Comparison of ENCODE assay signal across 9 cellular contexts in genomic region chr1:1674806-1675205, GRCh38. TPM values are rescaled to one million over a fixed set of nuclear protein-coding genes. Genes with fewer than 3 reads are reported as not detected.
DNase-seq lines count a peak whose midpoint lies in the region; ATAC-seq and TF ChIP-seq lines count a peak whose summit lies in the region.
"Not testable (repeated sequence)": the region's sequence is repeated elsewhere in the genome, so short reads cannot be mapped to it uniquely, and the experiment has no call there.
"Had no signal": no experiment of that assay in that cellular context is flagged by ENCODE, and none has a peak within 500 bp of the region (broad histone marks: within the 10 kb centered on the region; RNA-seq: fewer than 3 reads in every experiment).

No MANE protein-coding gene starts in this region.

- not testable (repeated sequence) for TF ChIP-seq CTCF in lower lobe of right lung (IDR thresholded peaks at IDR 0.05); upper lobe of right lung (IDR thresholded peaks at IDR 0.05)

- not testable (repeated sequence) for H3K4me3 Mint-ChIP-seq in CD4-positive, CD25-positive, alpha-beta regulatory T cell; activated CD8-positive, alpha-beta memory T cell treated with anti-CD3 and anti-CD28 coated beads, Interleukin-2, amount 10 ng/mL, durations not matched to agents 7 days and 5 days; activated naive CD8-positive, alpha-beta T cell treated with anti-CD3 and anti-CD28 coated beads for 36 hours

- not testable (repeated sequence) for H3K9me3 Mint-ChIP-seq in CD4-positive, CD25-positive, alpha-beta regulatory T cell; activated CD8-positive, alpha-beta memory T cell treated with anti-CD3 and anti-CD28 coated beads, Interleukin-2, amount 10 ng/mL, durations not matched to agents 7 days and 5 days (ENCODE audit: low read depth); activated naive CD8-positive, alpha-beta T cell treated with anti-CD3 and anti-CD28 coated beads for 36 hours

- H3K27ac ChIP-seq in CD4-positive, CD25-positive, alpha-beta regulatory T cell (ENCODE audit: insufficient read depth, low read length, poor library complexity, severe bottlenecking); lower lobe of right lung; upper lobe of right lung: not testable (repeated sequence)

- ATAC-seq in CD4-positive, CD25-positive, alpha-beta regulatory T cell (ENCODE audit: low read depth in 2 of 2); activated CD8-positive, alpha-beta memory T cell treated with anti-CD3 and anti-CD28 coated beads, Interleukin-2, amount 10 ng/mL, durations not matched to agents 7 days and 5 days; left ventricle myocardium superior; lower lobe of right lung: not testable (repeated sequence)
- peak; percentile 18 for ATAC-seq in upper lobe of right lung

- CTCF ChIA-PET in activated CD8-positive, alpha-beta memory T cell treated with anti-CD3 and anti-CD28 coated beads, Interleukin-2, amount 10 ng/mL, durations not matched to agents 7 days and 5 days (lab: Charles Lee), result not testable (repeated sequence)

- not testable (repeated sequence) for H3K36me3 Mint-ChIP-seq in CD4-positive, CD25-positive, alpha-beta regulatory T cell; activated naive CD8-positive, alpha-beta T cell treated with anti-CD3 and anti-CD28 coated beads for 36 hours
- peaks cover 14% of the 10 kb centered on the region for H3K36me3 Mint-ChIP-seq in activated CD8-positive, alpha-beta memory T cell treated with anti-CD3 and anti-CD28 coated beads, Interleukin-2, amount 10 ng/mL, durations not matched to agents 7 days and 5 days

- H3K4me1 ChIP-seq in CD4-positive, CD25-positive, alpha-beta regulatory T cell (ENCODE audit: control insufficient read depth, insufficient read depth, low read length, poor library complexity, severe bottlenecking), result peaks cover 18% of the 10 kb centered on the region
- not testable (repeated sequence) for H3K4me1 ChIP-seq in lower lobe of right lung, upper lobe of right lung

- H3K9me3 ChIP-seq in CD4-positive, CD25-positive, alpha-beta regulatory T cell (ENCODE audit: control insufficient read depth in 2 of 2, low read length in 2 of 2); lower lobe of right lung; upper lobe of right lung: not testable (repeated sequence)

- peaks cover 10% of the 10 kb centered on the region for H3K36me3 ChIP-seq in CD4-positive, CD25-positive, alpha-beta regulatory T cell (ENCODE audit: control insufficient read depth, insufficient read depth, low read length)
- peaks cover 25% of the 10 kb centered on the region for H3K36me3 ChIP-seq in lower lobe of right lung
- peaks cover 27% of the 10 kb centered on the region for H3K36me3 ChIP-seq in upper lobe of right lung

- H3K4me1 Mint-ChIP-seq in CD4-positive, CD25-positive, alpha-beta regulatory T cell, result peaks cover 0 to 24% (median 19%) of the 10 kb centered on the region in 4 donors
- H3K4me1 Mint-ChIP-seq in activated CD8-positive, alpha-beta memory T cell treated with anti-CD3 and anti-CD28 coated beads, Interleukin-2, amount 10 ng/mL, durations not matched to agents 7 days and 5 days, result peaks cover 29% of the 10 kb centered on the region
- peaks cover 19% of the 10 kb centered on the region for H3K4me1 Mint-ChIP-seq in activated naive CD8-positive, alpha-beta T cell treated with anti-CD3 and anti-CD28 coated beads for 36 hours

- not testable (repeated sequence) for H3K4me3 ChIP-seq in CD4-positive, CD25-positive, alpha-beta regulatory T cell (ENCODE audit: low read depth, low read length); lower lobe of right lung; upper lobe of right lung

- DNase-seq in CD4-positive, CD25-positive, alpha-beta regulatory T cell; activated CD8-positive, alpha-beta memory T cell treated with anti-CD3 and anti-CD28 coated beads, Interleukin-2, amount 10 ng/mL, durations not matched to agents 7 days and 5 days; activated naive CD8-positive, alpha-beta T cell treated with anti-CD3 and anti-CD28 coated beads for 36 hours: not testable (repeated sequence)
- DNase-seq in MV-4-11 (lab: John Stamatoyannopoulos, UW) (peak; percentile 66), left ventricle myocardium superior (peak; percentile 20), lower lobe of right lung (peak; percentile 32), upper lobe of right lung (peak; percentile 40)
- DNase-seq in stimulated activated CD8-positive, alpha-beta memory T cell treated with anti-CD3 and anti-CD28 coated beads, Interleukin-4, amount 100 ng/mL, for 48 hours, result peak; percentile 45

- not testable (repeated sequence) for H3K27me3 ChIP-seq in CD4-positive, CD25-positive, alpha-beta regulatory T cell (ENCODE audit: control insufficient read depth, insufficient read depth, low read length); lower lobe of right lung (ENCODE audit: low read depth); upper lobe of right lung

- peak overlapping the region in 2 of 3 donors; percentile 69 to 91 for H3K27ac Mint-ChIP-seq in CD4-positive, CD25-positive, alpha-beta regulatory T cell
- peak overlapping the region; percentile 80 for H3K27ac Mint-ChIP-seq in activated CD8-positive, alpha-beta memory T cell treated with anti-CD3 and anti-CD28 coated beads, Interleukin-2, amount 10 ng/mL, durations not matched to agents 7 days and 5 days
- H3K27ac Mint-ChIP-seq in activated naive CD8-positive, alpha-beta T cell treated with anti-CD3 and anti-CD28 coated beads for 36 hours, result peak overlapping the region; percentile 83

- intact Hi-C loops in left ventricle myocardium superior (cut with micrococcal nuclease); lower lobe of right lung (cut with DNase I); upper lobe of right lung (cut with DNase I): not testable (repeated sequence)

- not testable (repeated sequence) for H3K27me3 Mint-ChIP-seq in CD4-positive, CD25-positive, alpha-beta regulatory T cell; activated CD8-positive, alpha-beta memory T cell treated with anti-CD3 and anti-CD28 coated beads, Interleukin-2, amount 10 ng/mL, durations not matched to agents 7 days and 5 days; activated naive CD8-positive, alpha-beta T cell treated with anti-CD3 and anti-CD28 coated beads for 36 hours

RNA-seq across cellular contexts. Expression of gene CDK11B, which starts 16.0 kb away (rescaled TPM):
- 47.2 TPM for total RNA-seq in CD4-positive, CD25-positive, alpha-beta regulatory T cell
- 10 to 100 TPM in 1 of 4 donors, 1 to 10 TPM in 3; 9.3 to 11.3 (median 9.7) TPM for polyA plus RNA-seq in CD4-positive, CD25-positive, alpha-beta regulatory T cell
- 10 to 100 TPM; 40.5 to 45.9 TPM for total RNA-seq in activated CD8-positive, alpha-beta memory T cell treated with anti-CD3 and anti-CD28 coated beads, Interleukin-2, amount 10 ng/mL, durations not matched to agents 7 days and 5 days
- total RNA-seq in activated naive CD8-positive, alpha-beta T cell treated with anti-CD3 and anti-CD28 coated beads for 36 hours, result 10 to 100 TPM; 42.2 to 43.3 TPM
- total RNA-seq in left ventricle myocardium superior, result 26.1 TPM
- 23.0 TPM for total RNA-seq in lower lobe of right lung
- 24.8 TPM for total RNA-seq in upper lobe of right lung

RNA-seq across cellular contexts. Expression of gene SLC35E2B, which starts 17.8 kb away (rescaled TPM):
- total RNA-seq in CD4-positive, CD25-positive, alpha-beta regulatory T cell, result 77.6 TPM
- 10 to 100 TPM; 25.8 to 32.0 (median 30.6) TPM for polyA plus RNA-seq in CD4-positive, CD25-positive, alpha-beta regulatory T cell
- 10 to 100 TPM; 46.2 to 50.9 TPM for total RNA-seq in activated CD8-positive, alpha-beta memory T cell treated with anti-CD3 and anti-CD28 coated beads, Interleukin-2, amount 10 ng/mL, durations not matched to agents 7 days and 5 days
- total RNA-seq in activated naive CD8-positive, alpha-beta T cell treated with anti-CD3 and anti-CD28 coated beads for 36 hours, result 10 to 100 TPM; 19.3 to 20.1 TPM
- total RNA-seq in left ventricle myocardium superior (25.3 TPM), lower lobe of right lung (52.7 TPM), upper lobe of right lung (49.8 TPM)

RNA-seq across cellular contexts. Expression of gene MMP23B, which starts 42.8 kb away (rescaled TPM):
- 4.1 TPM for total RNA-seq in CD4-positive, CD25-positive, alpha-beta regulatory T cell
- polyA plus RNA-seq in CD4-positive, CD25-positive, alpha-beta regulatory T cell, result under 1 TPM in 2 of 4 donors, not detected in 2; 0.18 to 0.21 TPM
- 1 to 10 TPM in 1 of 2 experiments, under 1 TPM in 1; 0.79 to 1.2 TPM for total RNA-seq in activated CD8-positive, alpha-beta memory T cell treated with anti-CD3 and anti-CD28 coated beads, Interleukin-2, amount 10 ng/mL, durations not matched to agents 7 days and 5 days
- 1 to 10 TPM; 1.4 to 2.3 TPM for total RNA-seq in activated naive CD8-positive, alpha-beta T cell treated with anti-CD3 and anti-CD28 coated beads for 36 hours
- total RNA-seq in left ventricle myocardium superior, result 47.9 TPM
- 27.2 TPM for total RNA-seq in lower lobe of right lung
- 40.3 TPM for total RNA-seq in upper lobe of right lung
- total RNA-seq: A172 had no signal

RNA-seq across cellular contexts. Expression of gene CDK11A, which starts 49.4 kb away (rescaled TPM):
- 212 TPM for total RNA-seq in CD4-positive, CD25-positive, alpha-beta regulatory T cell
- 10 to 100 TPM; 10.2 to 30.4 (median 15.3) TPM for polyA plus RNA-seq in CD4-positive, CD25-positive, alpha-beta regulatory T cell
- total RNA-seq in activated CD8-positive, alpha-beta memory T cell treated with anti-CD3 and anti-CD28 coated beads, Interleukin-2, amount 10 ng/mL, durations not matched to agents 7 days and 5 days, result 100 to 1,000 TPM in 1 of 2 experiments, 10 to 100 TPM in 1; 80.5 to 100 TPM
- total RNA-seq in activated naive CD8-positive, alpha-beta T cell treated with anti-CD3 and anti-CD28 coated beads for 36 hours, result 10 to 100 TPM; 64.2 to 65.0 TPM
- 22.3 TPM for total RNA-seq in left ventricle myocardium superior
- 56.1 TPM for total RNA-seq in lower lobe of right lung
- 51.7 TPM for total RNA-seq in upper lobe of right lung

RNA-seq across cellular contexts. Expression of gene MIB2, which starts 59.5 kb away (rescaled TPM):
- 58.2 TPM for total RNA-seq in CD4-positive, CD25-positive, alpha-beta regulatory T cell
- 10 to 100 TPM; 15.9 to 20.6 (median 19.0) TPM for polyA plus RNA-seq in CD4-positive, CD25-positive, alpha-beta regulatory T cell
- total RNA-seq in activated CD8-positive, alpha-beta memory T cell treated with anti-CD3 and anti-CD28 coated beads, Interleukin-2, amount 10 ng/mL, durations not matched to agents 7 days and 5 days, result 10 to 100 TPM; 40.0 to 48.3 TPM
- total RNA-seq in activated naive CD8-positive, alpha-beta T cell treated with anti-CD3 and anti-CD28 coated beads for 36 hours, result 10 to 100 TPM; 33.1 to 38.7 TPM
- 131 TPM for total RNA-seq in left ventricle myocardium superior
- total RNA-seq in lower lobe of right lung, result 82.5 TPM
- total RNA-seq in upper lobe of right lung, result 88.7 TPM
